ENCODE assay signal across 22 cellular contexts in the genomic region with DNA sequence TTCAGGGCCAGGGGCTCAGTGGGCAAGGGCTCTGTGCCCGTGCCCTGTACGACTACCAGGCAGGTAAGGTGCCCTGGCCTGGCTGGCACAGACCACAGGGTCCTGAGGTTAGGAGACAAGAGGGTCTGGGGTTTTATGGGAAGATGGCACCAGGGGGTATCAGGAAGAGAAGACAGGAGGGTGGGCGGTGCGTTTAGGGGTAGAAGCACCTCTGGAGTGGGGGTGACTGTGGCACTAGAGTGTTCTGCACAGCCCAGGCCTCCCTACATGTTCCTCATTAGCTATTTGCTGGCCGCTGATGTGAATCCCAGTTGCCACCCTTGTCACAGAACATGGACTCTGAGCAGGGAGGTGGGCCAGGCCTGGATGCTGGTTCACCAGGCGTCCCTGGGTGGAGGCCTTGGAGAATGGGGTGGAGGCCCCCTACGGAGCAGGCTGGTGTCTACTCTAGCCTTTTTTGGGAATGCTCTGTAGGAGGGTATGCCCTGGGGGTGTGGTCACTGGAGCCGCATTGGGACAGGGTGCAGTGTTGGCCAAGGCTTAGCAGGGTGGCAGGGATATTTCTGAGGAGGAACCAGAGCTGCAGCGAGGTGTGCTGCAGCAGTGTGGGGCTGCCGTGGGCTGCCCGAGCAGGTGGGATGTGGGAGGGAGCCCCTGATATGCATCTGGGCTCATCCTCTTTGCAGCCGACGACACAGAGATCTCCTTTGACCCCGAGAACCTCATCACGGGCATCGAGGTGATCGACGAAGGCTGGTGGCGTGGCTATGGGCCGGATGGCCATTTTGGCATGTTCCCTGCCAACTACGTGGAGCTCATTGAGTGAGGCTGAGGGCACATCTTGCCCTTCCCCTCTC. TPM values are rescaled to one million over a fixed set of nuclear protein-coding genes. Genes with fewer than 3 reads are reported as not detected.
DNase-seq lines count a peak whose midpoint lies in the region; ATAC-seq and TF ChIP-seq lines count a peak whose summit lies in the region.
"Had no signal": no experiment of that assay in that cellular context is flagged by ENCODE, and none has a peak within 500 bp of the region (broad histone marks: within the 10 kb centered on the region; RNA-seq: fewer than 3 reads in every experiment).

No MANE protein-coding gene starts in this region.

- peaks cover 69% of the 10 kb centered on the region for H3K4me1 ChIP-seq in Karpas-422 (ENCODE audit: low read length)
- H3K4me1 ChIP-seq in right cardiac atrium (ENCODE audit: control insufficient read depth, insufficient read depth, low read length), result no peaks in the 10 kb centered on the region
- H3K4me1 ChIP-seq in psoas muscle, result peaks cover 39% of the 10 kb centered on the region
- peaks cover 4% of the 10 kb centered on the region for H3K4me1 ChIP-seq in mucosa of descending colon (ENCODE audit: low read depth)
- H3K4me1 ChIP-seq: prostate gland had no signal

- H3K27ac Mint-ChIP-seq in activated CD4-positive, alpha-beta T cell treated with anti-CD3 and anti-CD28 coated beads for 36 hours, result no peak overlapping the region

- H3K9ac ChIP-seq in Karpas-422 (ENCODE audit: low read length), result peak overlapping the region; percentile 82

- peak; percentile 1 for DNase-seq in activated CD4-positive, alpha-beta T cell treated with anti-CD3 and anti-CD28 coated beads for 36 hours
- DNase-seq in activated CD4-positive, alpha-beta T cell treated with anti-CD3 and anti-CD28 coated beads, Interleukin-2, amount 50 U/mL, for 48 hours, result no peak
- DNase-seq in Karpas-422 (peak; percentile 38), right cardiac atrium (peak in 2 of 3 donors; percentile 52 to 61), psoas muscle (peak; percentile 5 to 36), mucosa of descending colon (no peak), OCI-M1 (lab: John Stamatoyannopoulos, UW) (no peak), GOT3 (lab: John Stamatoyannopoulos, UW) (no peak)
- DNase-seq: activated CD8-positive, alpha-beta memory T cell treated with anti-CD3 and anti-CD28 coated beads for 24 hours; DMS 273 treated with DMSO at 0.1 percent for 48 hours; GDM1; HCEC 1CT; hypothalamus; Kasumi-1; NCI-H1105 treated with DMSO at 0.1 percent for 48 hours; NCI-H69 had no signal

- no peak for ATAC-seq in activated CD4-positive, alpha-beta T cell treated with anti-CD3 and anti-CD28 coated beads for 36 hours
- peak; percentile 2 to 12 for ATAC-seq in right cardiac atrium
- ATAC-seq in psoas muscle, result no peak
- no peak for ATAC-seq in mucosa of descending colon
- ATAC-seq: activated T-helper 17 cell treated with anti-CD3 and anti-CD28 coated beads, Interleukin-2, amount 50 U/mL, for 72 hours had no signal

- H3K27me3 Mint-ChIP-seq in activated CD4-positive, alpha-beta T cell treated with anti-CD3 and anti-CD28 coated beads for 36 hours, result no peaks in the 10 kb centered on the region
- H3K27me3 Mint-ChIP-seq: activated T-helper 17 cell treated with anti-CD3 and anti-CD28 coated beads, Interleukin-2, amount 50 U/mL, for 72 hours had no signal

- H3K36me3 ChIP-seq in Karpas-422 (ENCODE audit: insufficient read depth, low read length) (peaks cover 38% of the 10 kb centered on the region), psoas muscle (ENCODE audit: insufficient read depth in 1 of 2, low read depth in 1 of 2) (peaks cover 2 to 65% of the 10 kb centered on the region in 2 donors), mucosa of descending colon (ENCODE audit: low read depth) (peaks cover 24% of the 10 kb centered on the region)

- peak overlapping the region; percentile 78 for H3K4me2 ChIP-seq in Karpas-422 (ENCODE audit: low read depth, low read length, poor library complexity, severe bottlenecking)

- CTCF ChIA-PET in activated CD4-positive, alpha-beta T cell treated with anti-CD3 and anti-CD28 coated beads for 36 hours (lab: Charles Lee), result no interaction called here

- no peaks in the 10 kb centered on the region for H4K20me1 ChIP-seq in Karpas-422 (ENCODE audit: insufficient read depth, low read depth, low read length)

- TF ChIP-seq CTCF in psoas muscle (IDR thresholded peaks at IDR 0.05), result no peak
- TF ChIP-seq CTCF in mucosa of descending colon (IDR thresholded peaks at IDR 0.05), result no peak

- H3K9me3 Mint-ChIP-seq in activated CD4-positive, alpha-beta T cell treated with anti-CD3 and anti-CD28 coated beads for 36 hours (ENCODE audit: low read depth), result no peaks in the 10 kb centered on the region
- H3K9me3 Mint-ChIP-seq: activated T-helper 17 cell treated with anti-CD3 and anti-CD28 coated beads, Interleukin-2, amount 50 U/mL, for 72 hours had no signal

- H3K4me3 ChIP-seq in Karpas-422 (ENCODE audit: low read length), result peak overlapping the region; percentile 58; the same call in 1 of the 2 replicates
- no peak overlapping the region for H3K4me3 ChIP-seq in right cardiac atrium (ENCODE audit: low read length)
- H3K4me3 ChIP-seq in psoas muscle, result no peak overlapping the region
- no peak overlapping the region for H3K4me3 ChIP-seq in mucosa of descending colon
- H3K4me3 ChIP-seq: ascending aorta, prostate gland, thyroid gland had no signal

- H3K9me3 ChIP-seq in Karpas-422 (ENCODE audit: low read length) (no peaks in the 10 kb centered on the region), right cardiac atrium (ENCODE audit: control insufficient read depth, low read length) (no peaks in the 10 kb centered on the region), psoas muscle (no peaks in the 10 kb centered on the region), mucosa of descending colon (no peaks in the 10 kb centered on the region)
- H3K9me3 ChIP-seq: ascending aorta, prostate gland, thyroid gland had no signal

- no peaks in the 10 kb centered on the region for H3K79me2 ChIP-seq in Karpas-422 (ENCODE audit: low read length)

- intact Hi-C loops in activated CD4-positive, alpha-beta T cell treated with anti-CD3 and anti-CD28 coated beads for 36 hours (cut with DNase I, micrococcal nuclease), result no loop called here
- intact Hi-C loops in right cardiac atrium (cut with DNase I), result no loop called here
- intact Hi-C loops in psoas muscle (cut with DNase I), result no loop called here
- intact Hi-C loops in mucosa of descending colon (cut with DNase I, micrococcal nuclease), result no loop called here

- peaks cover 40% of the 10 kb centered on the region for H3K36me3 Mint-ChIP-seq in activated CD4-positive, alpha-beta T cell treated with anti-CD3 and anti-CD28 coated beads for 36 hours (ENCODE audit: low read depth)

- H3K4me3 Mint-ChIP-seq in activated CD4-positive, alpha-beta T cell treated with anti-CD3 and anti-CD28 coated beads for 36 hours, result no peak overlapping the region
- H3K4me3 Mint-ChIP-seq: activated T-helper 17 cell treated with anti-CD3 and anti-CD28 coated beads, Interleukin-2, amount 50 U/mL, for 72 hours had no signal

- H3K9me2 ChIP-seq in Karpas-422 (replicated peaks; ENCODE audit: insufficient read depth, low read length), result no peaks in the 10 kb centered on the region

- H3K27me3 ChIP-seq in Karpas-422 (ENCODE audit: low read length) (no peaks in the 10 kb centered on the region), right cardiac atrium (ENCODE audit: control insufficient read depth, insufficient read depth) (no peaks in the 10 kb centered on the region), psoas muscle (ENCODE audit: insufficient read depth in 3 of 3, low read length in 2 of 3) (no peaks in the 10 kb centered on the region)
- H3K27me3 ChIP-seq: ascending aorta, thyroid gland had no signal

- 74% methylated on average over 21 of the region's 21 CpGs for WGBS in right cardiac atrium
- WGBS in psoas muscle, 3 donors, result 44 to 80% (median 52%) methylated on average over 21 of the region's 21 CpGs

- H2AFZ ChIP-seq in Karpas-422 (ENCODE audit: low read length), result no peak overlapping the region

- peaks cover 10% of the 10 kb centered on the region for H3K4me1 Mint-ChIP-seq in activated CD4-positive, alpha-beta T cell treated with anti-CD3 and anti-CD28 coated beads for 36 hours
- H3K4me1 Mint-ChIP-seq: activated T-helper 17 cell treated with anti-CD3 and anti-CD28 coated beads, Interleukin-2, amount 50 U/mL, for 72 hours had no signal

- peak overlapping the region; percentile 99 for H3K27ac ChIP-seq in Karpas-422 (ENCODE audit: low read length)
- peak overlapping the region; percentile 32 for H3K27ac ChIP-seq in right cardiac atrium (ENCODE audit: low read length)
- H3K27ac ChIP-seq in psoas muscle, result no peak overlapping the region
- H3K27ac ChIP-seq: ascending aorta, C4-2B, prostate gland, thyroid gland had no signal

- POLR2A ChIA-PET in activated CD4-positive, alpha-beta T cell treated with anti-CD3 and anti-CD28 coated beads for 36 hours (lab: Charles Lee), result no interaction called here

RNA-seq across cellular contexts. Expression of gene PGAM2, which starts 5.0 kb away (rescaled TPM):
- total RNA-seq in activated CD4-positive, alpha-beta T cell treated with anti-CD3 and anti-CD28 coated beads for 36 hours, result not detected
- 1.9 TPM in 1 of 2 replicates, not detected in the other for total RNA-seq in Karpas-422 (2014; rRNA removed; shearing (Covaris generic); ENCODE audit: low replicate concordance)
- total RNA-seq in right cardiac atrium, result 1,000 to 10,000 TPM in 2 of 4 donors, 100 to 1,000 TPM in 2; 946 to 1,159 (median 1,024) TPM
- polyA plus RNA-seq in right cardiac atrium, result 2,530 TPM
- total RNA-seq in psoas muscle, result 100 to 1,000 TPM; 214 to 449 (median 298) TPM
- 1,000 to 10,000 TPM in 1 of 3 donors, 100 to 1,000 TPM in 2; 285 to 1,581 (median 569) TPM for polyA plus RNA-seq in psoas muscle
- 1 to 10 TPM in 1 of 3 donors, under 1 TPM in 2; 0.84 to 1.4 (median 0.96) TPM for total RNA-seq in mucosa of descending colon
- total RNA-seq: A172, ascending aorta had no signal

RNA-seq across cellular contexts. Expression of gene DBNL, which starts 15.8 kb away (rescaled TPM):
- total RNA-seq in activated CD4-positive, alpha-beta T cell treated with anti-CD3 and anti-CD28 coated beads for 36 hours, result 100 to 1,000 TPM; 106 to 117 TPM
- 116 and 184 TPM in 2 replicates for total RNA-seq in Karpas-422 (2014; rRNA removed; shearing (Covaris generic); ENCODE audit: low replicate concordance)
- total RNA-seq in right cardiac atrium (10 to 100 TPM; 34.3 to 44.6 (median 38.1) TPM), psoas muscle (10 to 100 TPM; 33.4 to 45.1 (median 38.7) TPM), mucosa of descending colon (10 to 100 TPM; 84.2 to 91.2 (median 89.8) TPM)
- polyA plus RNA-seq in right cardiac atrium (37.5 TPM), psoas muscle (10 to 100 TPM; 35.5 to 66.7 (median 53.0) TPM)

RNA-seq across cellular contexts. Expression of gene POLM, which starts 22.0 kb away (rescaled TPM):
- 10 to 100 TPM; 27.0 to 29.9 TPM for total RNA-seq in activated CD4-positive, alpha-beta T cell treated with anti-CD3 and anti-CD28 coated beads for 36 hours
- 34.5 and 47.1 TPM in 2 replicates for total RNA-seq in Karpas-422 (2014; rRNA removed; shearing (Covaris generic); ENCODE audit: low replicate concordance)
- total RNA-seq in right cardiac atrium (10 to 100 TPM; 24.5 to 28.9 (median 25.8) TPM), psoas muscle (10 to 100 TPM in 3 of 4 donors, 1 to 10 TPM in 1; 7.7 to 13.1 (median 10.4) TPM), mucosa of descending colon (10 to 100 TPM; 27.0 to 33.7 (median 28.1) TPM)
- polyA plus RNA-seq in right cardiac atrium (16.6 TPM), psoas muscle (1 to 10 TPM; 7.1 to 9.6 (median 7.1) TPM)

RNA-seq across cellular contexts. Expression of gene AEBP1, which starts 43.8 kb away (rescaled TPM):
- 10 to 100 TPM; 18.2 to 18.3 TPM for total RNA-seq in activated CD4-positive, alpha-beta T cell treated with anti-CD3 and anti-CD28 coated beads for 36 hours
- total RNA-seq in Karpas-422 (2014; rRNA removed; shearing (Covaris generic); ENCODE audit: low replicate concordance), result 5.9 TPM in 1 of 2 replicates, not detected in the other
- total RNA-seq in right cardiac atrium (100 to 1,000 TPM in 2 of 4 donors, 10 to 100 TPM in 2; 81.0 to 124 (median 103) TPM), psoas muscle (10 to 100 TPM in 3 of 4 donors, 1 to 10 TPM in 1; 6.9 to 22.0 (median 14.6) TPM), mucosa of descending colon (100 to 1,000 TPM in 1 of 3 donors, 10 to 100 TPM in 2; 14.1 to 130 (median 42.2) TPM)
- polyA plus RNA-seq in right cardiac atrium (62.8 TPM), psoas muscle (1 to 10 TPM; 2.8 to 7.8 (median 5.9) TPM)
- total RNA-seq: A172 had no signal

Comparison
In these comparisons a context has a peak if more than half of its experiments do, and no peak if none do; other contexts are left out.
1. DNase-seq: peak in activated CD4-positive, alpha-beta T cell treated with anti-CD3 and anti-CD28 coated beads for 36 hours (single experiment), Karpas-422 (single experiment), right cardiac atrium (2 of 3) and psoas muscle (2 of 2); none in activated CD4-positive, alpha-beta T cell treated with anti-CD3 and anti-CD28 coated beads, Interleukin-2, amount 50 U/mL, for 48 hours (0 of 2), mucosa of descending colon (0 of 3), OCI-M1 (single experiment) and GOT3 (single experiment).
2. ATAC-seq: peak in right cardiac atrium (2 of 2); none in activated CD4-positive, alpha-beta T cell treated with anti-CD3 and anti-CD28 coated beads for 36 hours (single experiment), psoas muscle (0 of 4) and mucosa of descending colon (single experiment).
3. RNA of gene PGAM2, which starts 5.0 kb away (total RNA-seq): 946 to 1,159 TPM in right cardiac atrium and 214 to 449 TPM in psoas muscle; 0.84 to 1.4 TPM in mucosa of descending colon, not detected in activated CD4-positive, alpha-beta T cell treated with anti-CD3 and anti-CD28 coated beads for 36 hours and 1.9 TPM in Karpas-422; every median in the first group is over 10 times any median in the second.